ENCODE assay signal across 8 cellular contexts in genomic region chr6:36735110-36735971, GRCh38. TPM values are rescaled to one million over a fixed set of nuclear protein-coding genes. Genes with fewer than 3 reads are reported as not detected.
DNase-seq lines count a peak whose midpoint lies in the region; ATAC-seq and TF ChIP-seq lines count a peak whose summit lies in the region.

No MANE protein-coding gene starts in this region.

- DNase-seq in GM04504 (ENCODE audit: low read depth) (peak; percentile 58), NOMO-1 (lab: John Stamatoyannopoulos, UW; ENCODE audit: unreplicated experiment in 2 of 2) (peak; percentile 81 to 94), cerebellar cortex (ENCODE audit: low spot score) (peak; percentile 72), lung microvascular endothelial cell (ENCODE audit: low read depth in 2 of 2) (peak; percentile 65 to 76), upper lobe of right lung (peak; percentile 83), GM19240 (ENCODE audit: insufficient read length, low spot score) (no peak), RKO (ENCODE audit: low spot score) (no peak)

- H3K27ac ChIP-seq in upper lobe of right lung = peak overlapping the region; percentile 77

- H3K27me3 ChIP-seq in upper lobe of right lung = no peaks in the 10 kb centered on the region

- peaks cover 17% of the 10 kb centered on the region for H3K4me1 ChIP-seq in upper lobe of right lung

- peak overlapping the region; percentile 24 for H3K4me3 ChIP-seq in upper lobe of right lung

- intact Hi-C loops in upper lobe of right lung (cut with DNase I) = no loop called here

- no peaks in the 10 kb centered on the region for H3K36me3 ChIP-seq in upper lobe of right lung

- ATAC-seq in upper lobe of right lung (peak; percentile 80), GM18909 (IDR thresholded peaks at IDR 0.05; ENCODE audit: poor library complexity, unreplicated experiment) (no peak)

- TF ChIP-seq CTCF in upper lobe of right lung (IDR thresholded peaks at IDR 0.05) = no peak

- no peaks in the 10 kb centered on the region for H3K9me3 ChIP-seq in upper lobe of right lung

RNA-seq across cellular contexts. Expression of gene RAB44, which starts 37.7 kb away (rescaled TPM):
- total RNA-seq in lung microvascular endothelial cell = not detected in 2 replicates
- 0.96 TPM for total RNA-seq in upper lobe of right lung

RNA-seq across cellular contexts. Expression of gene CDKN1A, which starts 56.8 kb away (rescaled TPM):
- total RNA-seq in lung microvascular endothelial cell = 64.1 and 90.7 TPM in 2 replicates
- 151 TPM for total RNA-seq in upper lobe of right lung

Comparison
In these comparisons a context has a peak if more than half of its experiments do, and no peak if none do; other contexts are left out.
1. DNase-seq: peak in GM04504 (single experiment), NOMO-1 (2 of 2), cerebellar cortex (single experiment), lung microvascular endothelial cell (2 of 2) and upper lobe of right lung (single experiment); none in GM19240 (single experiment) and RKO (single experiment).